In genomic region chr1:165717918-165718515, GRCh38 we compare ENCODE assay signal across 8 cellular contexts. TPM values are rescaled to one million over a fixed set of nuclear protein-coding genes. Genes with fewer than 3 reads are reported as not detected.
A peak's percentile ranks its signal among the peaks of the same experiment; 100 is the strongest.
DNase-seq lines count a peak whose midpoint lies in the region; ATAC-seq and TF ChIP-seq lines count a peak whose summit lies in the region.

No MANE protein-coding gene starts in this region.

- WGBS in body of pancreas, 2 donors, result 8 to 15% methylated on average over 4 of the region's 4 CpGs

- no peak overlapping the region for H3K9ac ChIP-seq in OCI-LY3 (ENCODE audit: low read length)

- H3K27ac ChIP-seq in OCI-LY3 (ENCODE audit: low read length) (no peak overlapping the region), body of pancreas (no peak overlapping the region)

- intact Hi-C loops in body of pancreas (cut with DNase I), result loop anchor here (5.0 kb wide), 1 partner anchor 194 kb away; no protein-coding TSS in a partner anchor

- H3K9me3 ChIP-seq in OCI-LY3 (ENCODE audit: insufficient read depth, low read length) (no peaks in the 10 kb centered on the region), body of pancreas (no peaks in the 10 kb centered on the region)

- ATAC-seq in body of pancreas (no peak), HG03196 (IDR thresholded peaks at IDR 0.05; ENCODE audit: unreplicated experiment) (no peak)

- DNase-seq in AG20443 (ENCODE audit: low spot score) (peak; percentile 67), GM10266 (ENCODE audit: extremely low spot score) (peak; percentile 60), HT1080 (ENCODE audit: low read depth) (peak; percentile 53), body of pancreas (peak; percentile 44 to 73 (median 56)), kidney epithelial cell (ENCODE audit: low read depth) (no peak), superior temporal gyrus (ENCODE audit: extremely low spot score) (peak; percentile 82)

- H4K20me1 ChIP-seq in OCI-LY3 (ENCODE audit: insufficient read depth, low read length), result no peaks in the 10 kb centered on the region

- no peak overlapping the region for H3K4me2 ChIP-seq in OCI-LY3 (ENCODE audit: low read length)

- no peaks in the 10 kb centered on the region for H3K79me2 ChIP-seq in OCI-LY3 (ENCODE audit: low read length)

- H3K36me3 ChIP-seq in OCI-LY3 (replicated peaks; ENCODE audit: low read depth, low read length) (no peaks in the 10 kb centered on the region), body of pancreas (replicated peaks in 1 of 2; ENCODE audit: insufficient read depth in 1 of 2, low read depth in 2 of 2) (no peaks in the 10 kb centered on the region), kidney epithelial cell (ENCODE audit: control insufficient read depth, insufficient read depth, low read length) (no peaks in the 10 kb centered on the region)

- no peak overlapping the region for H2AFZ ChIP-seq in OCI-LY3 (ENCODE audit: low read depth, low read length)

- TF ChIP-seq CTCF in GM10266 (IDR thresholded peaks at IDR 0.05; ENCODE audit: control insufficient read depth, insufficient read depth, low read depth, missing control alignments), result peak; percentile 76
- peak; percentile 97 for TF ChIP-seq CTCF in OCI-LY3 (IDR thresholded peaks at IDR 0.05; ENCODE audit: low read depth, low read length)
- peak; percentile 30 to 85 (median 71) for TF ChIP-seq CTCF in body of pancreas (IDR thresholded peaks at IDR 0.05)
- peak; percentile 82 for TF ChIP-seq CTCF in kidney epithelial cell (IDR thresholded peaks at IDR 0.05; ENCODE audit: insufficient read depth, low read length, poor library complexity, severe bottlenecking)

- H3K27me3 ChIP-seq in OCI-LY3 (ENCODE audit: low read depth, low read length) (no peaks in the 10 kb centered on the region), body of pancreas (no peaks in the 10 kb centered on the region), kidney epithelial cell (ENCODE audit: control insufficient read depth, insufficient read depth, low read length) (no peaks in the 10 kb centered on the region)

- TF ChIP-seq POLR2A in body of pancreas (IDR thresholded peaks at IDR 0.05), result no peak

- H3K4me1 ChIP-seq in OCI-LY3 (ENCODE audit: low read length) (no peaks in the 10 kb centered on the region), body of pancreas (no peaks in the 10 kb centered on the region)

- H3K4me3 ChIP-seq in OCI-LY3 (ENCODE audit: low read length) (no peak overlapping the region), body of pancreas (no peak overlapping the region), kidney epithelial cell (ENCODE audit: low read depth, low read length) (no peak overlapping the region)

RNA-seq across cellular contexts. Expression of gene ALDH9A1, which starts 19.7 kb away (rescaled TPM):
- total RNA-seq in HT1080 (2014; rRNA removed; shearing (Covaris generic)), result 61.2 and 62.1 TPM in 2 replicates
- polyA plus RNA-seq in HT1080 (2015; cell fraction: cytosol; rRNA removed), result 78.8 and 79.1 TPM in 2 replicates
- polyA plus RNA-seq in HT1080 (2015; cell fraction: nucleus; rRNA removed), result 83.8 and 91.3 TPM in 2 replicates
- 10 to 100 TPM; 20.8 to 30.1 TPM for total RNA-seq in body of pancreas
- 46.8 and 60.7 TPM in 2 replicates for total RNA-seq in kidney epithelial cell

RNA-seq across cellular contexts. Expression of gene TMCO1, which starts 50.7 kb away (rescaled TPM):
- 77.4 and 88.3 TPM in 2 replicates for total RNA-seq in HT1080 (2014; rRNA removed; shearing (Covaris generic))
- polyA plus RNA-seq in HT1080 (2015; cell fraction: cytosol; rRNA removed), result 101 and 110 TPM in 2 replicates
- 107 and 118 TPM in 2 replicates for polyA plus RNA-seq in HT1080 (2015; cell fraction: nucleus; rRNA removed)
- total RNA-seq in body of pancreas, result 10 to 100 TPM; 29.0 to 39.2 TPM
- total RNA-seq in kidney epithelial cell, result 60.7 and 87.2 TPM in 2 replicates
